ENCODE assay signal across 15 cellular contexts in genomic region chr11:86735462-86736302, GRCh38.
DNase-seq lines count a peak whose midpoint lies in the region; ATAC-seq, FAIRE-seq and TF ChIP-seq lines count a peak whose summit lies in the region.
"Had no signal": no experiment of that assay in that cellular context is flagged by ENCODE, and none has a peak within 500 bp of the region (broad histone marks: within the 10 kb centered on the region; RNA-seq: fewer than 3 reads in every experiment).

No MANE protein-coding gene starts in this region.

- no peak overlapping the region for H3K4me3 Mint-ChIP-seq in endothelial cell (ENCODE audit: unreplicated experiment)
- no peak overlapping the region for H3K4me3 Mint-ChIP-seq in activated T-cell treated with anti-CD3 and anti-CD28 coated beads, Interleukin-2, amount 50 U/mL, for 4 hours
- H3K4me3 Mint-ChIP-seq: activated naive CD8-positive, alpha-beta T cell treated with anti-CD3 and anti-CD28 coated beads, Interleukin-2, amount 50 U/mL, for 24 hours had no signal

- H3K27me3 Mint-ChIP-seq in endothelial cell (ENCODE audit: unreplicated experiment): peaks cover 4% of the 10 kb centered on the region
- H3K27me3 Mint-ChIP-seq in activated T-cell treated with anti-CD3 and anti-CD28 coated beads, Interleukin-2, amount 50 U/mL, for 4 hours (ENCODE audit: low read depth): no peaks in the 10 kb centered on the region

- H3K36me3 ChIP-seq in HEK293 (ENCODE audit: control insufficient read depth in 2 of 2, insufficient read depth in 1 of 2, low read length in 2 of 2) (no peaks in the 10 kb centered on the region), SK-N-SH (replicated peaks in 1 of 2; ENCODE audit: control insufficient read depth in 1 of 2, insufficient read depth in 2 of 2, low read length in 1 of 2) (no peaks in the 10 kb centered on the region), fibroblast of lung (ENCODE audit: control insufficient read depth, insufficient read depth, low read length) (no peaks in the 10 kb centered on the region)
- H3K36me3 ChIP-seq: upper lobe of right lung had no signal

- H4K20me1 ChIP-seq in SK-N-SH (ENCODE audit: insufficient read depth): no peaks in the 10 kb centered on the region
- H4K20me1 ChIP-seq in fibroblast of lung (ENCODE audit: control insufficient read depth, extremely low read depth, insufficient read depth, low read length): no peaks in the 10 kb centered on the region

- H3K4me2 ChIP-seq in A549 (peak overlapping the region; percentile 55), SK-N-SH (peak overlapping the region; percentile 69), fibroblast of lung (ENCODE audit: extremely low read depth, insufficient read depth, low read length) (peak overlapping the region; percentile 48)

- H3K9me3 ChIP-seq in A549 (no peaks in the 10 kb centered on the region), HEK293 (ENCODE audit: control insufficient read depth, insufficient read depth, low read depth, low read length) (no peaks in the 10 kb centered on the region), SK-N-SH (no peaks in the 10 kb centered on the region), fibroblast of lung (ENCODE audit: control insufficient read depth, insufficient read depth, low read depth, low read length) (no peaks in the 10 kb centered on the region)
- H3K9me3 ChIP-seq: upper lobe of right lung had no signal

- WGBS in A549 (ENCODE audit: missing lambda C conversion rate): under 1% methylated on average over 3 of the region's 3 CpGs
- WGBS in SK-N-SH (ENCODE audit: low lambda C conversion rate): 24% methylated on average over 3 of the region's 3 CpGs

- H3K9me3 Mint-ChIP-seq in endothelial cell (ENCODE audit: unreplicated experiment): no peaks in the 10 kb centered on the region
- H3K9me3 Mint-ChIP-seq in activated T-cell treated with anti-CD3 and anti-CD28 coated beads, Interleukin-2, amount 50 U/mL, for 4 hours: no peaks in the 10 kb centered on the region
- H3K9me3 Mint-ChIP-seq: activated naive CD8-positive, alpha-beta T cell treated with anti-CD3 and anti-CD28 coated beads, Interleukin-2, amount 50 U/mL, for 24 hours had no signal

- H3K79me2 ChIP-seq in SK-N-SH (ENCODE audit: insufficient read depth): peaks cover 31% of the 10 kb centered on the region
- no peaks in the 10 kb centered on the region for H3K79me2 ChIP-seq in fibroblast of lung (ENCODE audit: control insufficient read depth, insufficient read depth, low read length)

- no peak overlapping the region for H3K27ac Mint-ChIP-seq in endothelial cell (ENCODE audit: unreplicated experiment)
- H3K27ac Mint-ChIP-seq: activated naive CD8-positive, alpha-beta T cell treated with anti-CD3 and anti-CD28 coated beads, Interleukin-2, amount 50 U/mL, for 24 hours had no signal

- H3K9ac ChIP-seq in SK-N-SH (peak overlapping the region; percentile 70), fibroblast of lung (ENCODE audit: insufficient read depth, low read length) (no peak overlapping the region)

- peak; percentile 48 to 74 for ATAC-seq in A549
- no peak for ATAC-seq in activated T-cell treated with anti-CD3 and anti-CD28 coated beads, Interleukin-2, amount 50 U/mL, for 4 hours
- ATAC-seq: activated naive CD8-positive, alpha-beta T cell treated with anti-CD3 and anti-CD28 coated beads, Interleukin-2, amount 50 U/mL, for 24 hours; upper lobe of right lung had no signal

- TF ChIP-seq RAD21 in A549 (conservative IDR thresholded peaks at IDR 0.05 in 1 of 2, IDR thresholded peaks at IDR 0.05 in 1 of 2) (peak; percentile 32 to 64), SK-N-SH (IDR thresholded peaks at IDR 0.05; ENCODE audit: low read length) (no peak)

- peaks cover 83% of the 10 kb centered on the region for H3K4me1 ChIP-seq in A549
- no peaks in the 10 kb centered on the region for H3K4me1 ChIP-seq in HEK293 (ENCODE audit: control insufficient read depth, insufficient read depth, low read length)
- H3K4me1 ChIP-seq in SK-N-SH (ENCODE audit: control insufficient read depth in 1 of 2, insufficient read depth in 2 of 2, low read depth in 1 of 2, low read length in 1 of 2): peaks cover 2 to 64% of the 10 kb centered on the region in 2 experiments
- peaks cover 44% of the 10 kb centered on the region for H3K4me1 ChIP-seq in fibroblast of lung (ENCODE audit: control insufficient read depth, extremely low read depth, insufficient read depth, low read length)

- TF ChIP-seq EP300 in A549 (IDR thresholded peaks at IDR 0.05): peak; percentile 96 to 99; a peak in 4 of 5 replicates
- peak; percentile 42 to 90; a peak in 3 of 4 replicates for TF ChIP-seq EP300 in SK-N-SH (IDR thresholded peaks at IDR 0.05; ENCODE audit: borderline replicate concordance in 1 of 2, low read depth in 1 of 2, low read length in 1 of 2)

- POLR2A ChIA-PET in A549 (lab: Yijun Ruan, JAX): interaction anchor here (0.6 to 1.7 kb wide), 4 partner anchors 10 to 255 kb away, joined by 3 to 30 read pairs (median 6); partner anchors contain the start of gene PRSS23
- POLR2A ChIA-PET in HEK293 (lab: Yijun Ruan, JAX): no interaction called here
- POLR2A ChIA-PET in SK-N-SH (lab: Yijun Ruan, JAX): no interaction called here

- TF ChIP-seq CTCF in A549 (IDR thresholded peaks at IDR 0.05) (no peak), HEK293 (tag by site-specific recombination; IDR thresholded peaks at IDR 0.05) (no peak), SK-N-SH (IDR thresholded peaks at IDR 0.05) (no peak), fibroblast of lung (conservative IDR thresholded peaks at IDR 0.05 in 1 of 2, IDR thresholded peaks at IDR 0.05 in 1 of 2; ENCODE audit: low read depth in 1 of 2, low read length in 2 of 2) (no peak), endothelial cell (IDR thresholded peaks at IDR 0.05; ENCODE audit: unreplicated experiment) (no peak)

- H3K4me3 ChIP-seq in A549 (no peak overlapping the region; the same call in 2 of the 3 replicates), HEK293 (ENCODE audit: low read depth, low read length) (no peak overlapping the region), SK-N-SH (ENCODE audit: low read depth in 2 of 2, low read length in 1 of 2) (peak overlapping the region in 1 of 2 experiments; percentile 20; a peak in 1 of 4 replicates), fibroblast of lung (replicated peaks in 1 of 4; ENCODE audit: control extremely low read depth in 1 of 4, insufficient read depth in 1 of 4, low read depth in 3 of 4, low read length in 4 of 4) (no peak overlapping the region)
- H3K4me3 ChIP-seq: upper lobe of right lung had no signal

- H2AFZ ChIP-seq in SK-N-SH (ENCODE audit: low read depth) (no peak overlapping the region), fibroblast of lung (ENCODE audit: low read length) (no peak overlapping the region)

- H3K4me1 Mint-ChIP-seq in endothelial cell (ENCODE audit: unreplicated experiment): peaks cover 5% of the 10 kb centered on the region
- H3K4me1 Mint-ChIP-seq in activated T-cell treated with anti-CD3 and anti-CD28 coated beads, Interleukin-2, amount 50 U/mL, for 4 hours (ENCODE audit: low read depth): no peaks in the 10 kb centered on the region

- H3K9me2 ChIP-seq in SK-N-SH: no peaks in the 10 kb centered on the region

- peaks cover 5% of the 10 kb centered on the region for H3K36me3 Mint-ChIP-seq in endothelial cell (ENCODE audit: low read depth, unreplicated experiment)
- H3K36me3 Mint-ChIP-seq in activated T-cell treated with anti-CD3 and anti-CD28 coated beads, Interleukin-2, amount 50 U/mL, for 4 hours (ENCODE audit: insufficient read depth): no peaks in the 10 kb centered on the region

- peak; percentile 66 to 95 for DNase-seq in A549 (ENCODE audit: low read depth in 1 of 2, low spot score in 1 of 2)
- no peak for DNase-seq in SK-N-SH
- peak; percentile 63 to 89 for DNase-seq in fibroblast of lung (ENCODE audit: low read depth in 2 of 2)
- DNase-seq in medulla oblongata (ENCODE audit: extremely low spot score): no peak
- DNase-seq in activated CD4-positive, CD25-positive, alpha-beta regulatory T cell (lab: John Stamatoyannopoulos, UW): no peak
- no peak for DNase-seq in endothelial cell (ENCODE audit: low spot score)
- no peak for DNase-seq in activated T-cell treated with anti-CD3 and anti-CD28 coated beads, Interleukin-2, amount 50 U/mL, for 4 hours
- DNase-seq: activated CD4-positive, CD25-positive, alpha-beta regulatory T cell treated with anti-CD3 and anti-CD28 coated beads, Interleukin-2, amount 50 U/mL, for 72 hours; activated naive CD8-positive, alpha-beta T cell treated with anti-CD3 and anti-CD28 coated beads, Interleukin-2, amount 50 U/mL, for 24 hours; DMS 273 treated with DMSO at 0.1 percent for 48 hours; Karpas-422; NCI-H2081; stimulated activated CD4-positive, alpha-beta T cell treated with anti-CD3 and anti-CD28 coated beads, Interleukin-2, amount 100 ng/mL, for 24 hours; upper lobe of right lung had no signal

- no peaks in the 10 kb centered on the region for H3K27me3 ChIP-seq in SK-N-SH (ENCODE audit: insufficient read depth)
- no peaks in the 10 kb centered on the region for H3K27me3 ChIP-seq in fibroblast of lung (ENCODE audit: control insufficient read depth, insufficient read depth, low read length)
- H3K27me3 ChIP-seq: upper lobe of right lung had no signal

- CTCF ChIA-PET in A549 (lab: Yijun Ruan, JAX) (interaction anchor here (0.8 to 3.1 kb wide), 5 partner anchors 13 to 279 kb away, joined by 3 to 29 read pairs (median 4); partner anchors contain the start of gene PRSS23), HEK293 (lab: Yijun Ruan, JAX) (interaction anchor here (0.6 to 0.7 kb wide), 2 partner anchors 46 to 128 kb away, joined by 3 read pairs; no protein-coding TSS in a partner anchor), SK-N-SH (lab: Yijun Ruan, JAX) (interaction anchor here (0.7 to 1.0 kb wide), 2 partner anchors 19 to 127 kb away, joined by 3 read pairs; no protein-coding TSS in a partner anchor)

- H3K27ac ChIP-seq in A549 (peak overlapping the region; percentile 88 to 93), HEK293 (ENCODE audit: extremely low read depth, low read depth, low read length) (no peak overlapping the region), SK-N-SH (ENCODE audit: low read depth in 2 of 2, low read length in 1 of 2) (peak overlapping the region; percentile 85 to 100), fibroblast of lung (ENCODE audit: insufficient read depth, low read length) (peak overlapping the region; percentile 72)
- H3K27ac ChIP-seq: upper lobe of right lung had no signal

- H3F3A ChIP-seq in SK-N-SH (replicated peaks; ENCODE audit: insufficient read depth): peaks cover 51% of the 10 kb centered on the region

- peak; percentile 98 for FAIRE-seq in A549 (lab: Jason Lieb, UNC)

- TF ChIP-seq POLR2A in A549 (IDR thresholded peaks at IDR 0.05; ENCODE audit: low read length): no peak

TF ChIP-seq in HEK293, 187 proteins besides CTCF, POLR2A, EP300 and RAD21 (continues in another document):
- TF ChIP-seq ZNF146 (tag by site-specific recombination; IDR thresholded peaks at IDR 0.05) (no peak), ZNF223 (tag by site-specific recombination; IDR thresholded peaks at IDR 0.05) (no peak), ZNF426 (tag by site-specific recombination; IDR thresholded peaks at IDR 0.05) (no peak), KLF8 (tag by site-specific recombination; IDR thresholded peaks at IDR 0.05) (no peak)

TF ChIP-seq in SK-N-SH, 30 proteins besides CTCF, POLR2A, EP300 and RAD21 (continues in another document):
- TF ChIP-seq FOSL2 (IDR thresholded peaks at IDR 0.05; ENCODE audit: borderline replicate concordance, low read depth) (peak; percentile 71; the same call in 1 of the 2 replicates), SMC3 (IDR thresholded peaks at IDR 0.05; ENCODE audit: low read depth, low read length) (no peak), JUND (IDR thresholded peaks at IDR 0.05) (peak; percentile 80)

Comparison
In these comparisons a context has a peak if more than half of its experiments do, and no peak if none do; other contexts are left out.
1. ATAC-seq: peak in A549 (2 of 2); none in activated T-cell treated with anti-CD3 and anti-CD28 coated beads, Interleukin-2, amount 50 U/mL, for 4 hours (0 of 2).
2. DNase-seq: peak in A549 (2 of 2) and fibroblast of lung (2 of 2); none in SK-N-SH (single experiment), medulla oblongata (single experiment), activated CD4-positive, CD25-positive, alpha-beta regulatory T cell (0 of 4), endothelial cell (single experiment) and activated T-cell treated with anti-CD3 and anti-CD28 coated beads, Interleukin-2, amount 50 U/mL, for 4 hours (single experiment).
3. Of the 5 proteins assayed by ChIP-seq in both HEK293 and A549: peak only in HEK293: none; only in A549: HOXA7, PBX3 and ZNF302; in both: none; in neither: 2.
4. Peak in every context shown above with its lines, with median percentiles within 50 percentile points of each other: H3K4me2 ChIP-seq.